ENCODE assay signal across 1 cellular context in the genomic region with DNA sequence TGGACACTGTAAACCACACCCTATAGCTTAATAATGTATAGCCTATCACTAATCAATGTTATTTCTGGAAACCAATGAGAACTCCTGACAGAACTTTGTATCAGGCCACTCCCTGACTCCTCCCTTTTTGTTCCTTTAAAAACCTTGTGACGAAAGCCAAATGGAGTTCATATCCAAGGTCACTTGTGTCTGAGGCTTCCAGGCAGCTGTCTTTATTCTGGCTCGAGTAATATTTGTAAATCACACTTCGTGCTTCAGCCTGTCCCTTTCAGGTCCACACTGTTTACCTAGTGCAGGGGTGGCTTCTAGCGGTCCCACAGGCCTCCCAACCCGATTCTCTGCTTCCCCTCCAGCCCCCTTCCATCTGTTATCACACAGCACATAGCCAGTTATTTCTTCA.
TF ChIP-seq lines count a peak whose summit lies in the region.

No MANE protein-coding gene starts in this region.

TF ChIP-seq in HepG2, 621 proteins besides CTCF, POLR2A, EP300 and RAD21 (continued from another document and continues in another):
- TF ChIP-seq, protein P1, sequence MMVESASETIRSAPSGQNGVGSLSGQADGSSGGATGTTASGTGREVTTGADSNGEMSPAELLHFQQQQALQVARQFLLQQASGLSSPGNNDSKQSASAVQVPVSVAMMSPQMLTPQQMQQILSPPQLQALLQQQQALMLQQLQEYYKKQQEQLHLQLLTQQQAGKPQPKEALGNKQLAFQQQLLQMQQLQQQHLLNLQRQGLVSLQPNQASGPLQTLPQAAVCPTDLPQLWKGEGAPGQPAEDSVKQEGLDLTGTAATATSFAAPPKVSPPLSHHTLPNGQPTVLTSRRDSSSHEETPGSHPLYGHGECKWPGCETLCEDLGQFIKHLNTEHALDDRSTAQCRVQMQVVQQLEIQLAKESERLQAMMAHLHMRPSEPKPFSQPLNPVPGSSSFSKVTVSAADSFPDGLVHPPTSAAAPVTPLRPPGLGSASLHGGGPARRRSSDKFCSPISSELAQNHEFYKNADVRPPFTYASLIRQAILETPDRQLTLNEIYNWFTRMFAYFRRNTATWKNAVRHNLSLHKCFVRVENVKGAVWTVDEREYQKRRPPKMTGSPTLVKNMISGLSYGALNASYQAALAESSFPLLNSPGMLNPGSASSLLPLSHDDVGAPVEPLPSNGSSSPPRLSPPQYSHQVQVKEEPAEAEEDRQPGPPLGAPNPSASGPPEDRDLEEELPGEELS (CRISPR knock-in tag; IDR thresholded peaks at IDR 0.05), result peak; percentile 24; the same call in 1 of the 2 replicates
- no peak for TF ChIP-seq TEAD2 (CRISPR knock-in tag; IDR thresholded peaks at IDR 0.05)
- TF ChIP-seq ZEB1 (IDR thresholded peaks at IDR 0.05; ENCODE audit: insufficient replicate concordance, low read depth), result no peak
- TF ChIP-seq ZNF883 (CRISPR knock-in tag; IDR thresholded peaks at IDR 0.05; ENCODE audit: not compliant biosample characterization), result no peak
- TF ChIP-seq, protein P2, sequence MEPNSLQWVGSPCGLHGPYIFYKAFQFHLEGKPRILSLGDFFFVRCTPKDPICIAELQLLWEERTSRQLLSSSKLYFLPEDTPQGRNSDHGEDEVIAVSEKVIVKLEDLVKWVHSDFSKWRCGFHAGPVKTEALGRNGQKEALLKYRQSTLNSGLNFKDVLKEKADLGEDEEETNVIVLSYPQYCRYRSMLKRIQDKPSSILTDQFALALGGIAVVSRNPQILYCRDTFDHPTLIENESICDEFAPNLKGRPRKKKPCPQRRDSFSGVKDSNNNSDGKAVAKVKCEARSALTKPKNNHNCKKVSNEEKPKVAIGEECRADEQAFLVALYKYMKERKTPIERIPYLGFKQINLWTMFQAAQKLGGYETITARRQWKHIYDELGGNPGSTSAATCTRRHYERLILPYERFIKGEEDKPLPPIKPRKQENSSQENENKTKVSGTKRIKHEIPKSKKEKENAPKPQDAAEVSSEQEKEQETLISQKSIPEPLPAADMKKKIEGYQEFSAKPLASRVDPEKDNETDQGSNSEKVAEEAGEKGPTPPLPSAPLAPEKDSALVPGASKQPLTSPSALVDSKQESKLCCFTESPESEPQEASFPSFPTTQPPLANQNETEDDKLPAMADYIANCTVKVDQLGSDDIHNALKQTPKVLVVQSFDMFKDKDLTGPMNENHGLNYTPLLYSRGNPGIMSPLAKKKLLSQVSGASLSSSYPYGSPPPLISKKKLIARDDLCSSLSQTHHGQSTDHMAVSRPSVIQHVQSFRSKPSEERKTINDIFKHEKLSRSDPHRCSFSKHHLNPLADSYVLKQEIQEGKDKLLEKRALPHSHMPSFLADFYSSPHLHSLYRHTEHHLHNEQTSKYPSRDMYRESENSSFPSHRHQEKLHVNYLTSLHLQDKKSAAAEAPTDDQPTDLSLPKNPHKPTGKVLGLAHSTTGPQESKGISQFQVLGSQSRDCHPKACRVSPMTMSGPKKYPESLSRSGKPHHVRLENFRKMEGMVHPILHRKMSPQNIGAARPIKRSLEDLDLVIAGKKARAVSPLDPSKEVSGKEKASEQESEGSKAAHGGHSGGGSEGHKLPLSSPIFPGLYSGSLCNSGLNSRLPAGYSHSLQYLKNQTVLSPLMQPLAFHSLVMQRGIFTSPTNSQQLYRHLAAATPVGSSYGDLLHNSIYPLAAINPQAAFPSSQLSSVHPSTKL (CRISPR knock-in tag; IDR thresholded peaks at IDR 0.05), result peak; percentile 71
- TF ChIP-seq ZNF850 (CRISPR knock-in tag; conservative IDR thresholded peaks at IDR 0.05), result no peak
- no peak for TF ChIP-seq REPIN1 (CRISPR knock-in tag; IDR thresholded peaks at IDR 0.05; ENCODE audit: borderline replicate concordance, low read depth)
- TF ChIP-seq NR2F6 (IDR thresholded peaks at IDR 0.05), result peak; percentile 33; the same call in 1 of the 2 replicates
- TF ChIP-seq NR2F6 (CRISPR knock-in tag; IDR thresholded peaks at IDR 0.05), result peak; percentile 30; the same call in 1 of the 2 replicates
- TF ChIP-seq ZNF891 (CRISPR knock-in tag; IDR thresholded peaks at IDR 0.05), result no peak
- 0 out of 2 replicates have a peak, but pooled peaks have one; percentile 12 for TF ChIP-seq THAP11 (CRISPR knock-in tag; IDR thresholded peaks at IDR 0.05)
- TF ChIP-seq HDAC1 (CRISPR knock-in tag; IDR thresholded peaks at IDR 0.05), result no peak
- no peak for TF ChIP-seq RNF2 (conservative IDR thresholded peaks at IDR 0.05; ENCODE audit: low read depth)
- peak; percentile 59; the same call in 1 of the 2 replicates for TF ChIP-seq CREM (IDR thresholded peaks at IDR 0.05)
- no peak for TF ChIP-seq CREM (CRISPR knock-in tag; IDR thresholded peaks at IDR 0.05)
- peak; percentile 56 for TF ChIP-seq RXRB (CRISPR knock-in tag; IDR thresholded peaks at IDR 0.05; ENCODE audit: borderline replicate concordance)
- no peak for TF ChIP-seq BORCS8-MEF2B (CRISPR knock-in tag; IDR thresholded peaks at IDR 0.05)
- TF ChIP-seq HNRNPL (IDR thresholded peaks at IDR 0.05; ENCODE audit: low read depth, low read length), result no peak
- TF ChIP-seq HNF4A (CRISPR knock-in tag; IDR thresholded peaks at IDR 0.05), result peak; percentile 54
- TF ChIP-seq ZNF652 (CRISPR knock-in tag; IDR thresholded peaks at IDR 0.05; ENCODE audit: borderline replicate concordance, low read depth), result no peak
- no peak for TF ChIP-seq ZNF337 (CRISPR knock-in tag; IDR thresholded peaks at IDR 0.05; ENCODE audit: borderline replicate concordance, low read depth)
- no peak for TF ChIP-seq ZNF619 (CRISPR knock-in tag; IDR thresholded peaks at IDR 0.05)
- TF ChIP-seq ISL2 (CRISPR knock-in tag; IDR thresholded peaks at IDR 0.05), result 0 out of 2 replicates have a peak, but pooled peaks have one; percentile 30
- TF ChIP-seq PHF21A (CRISPR knock-in tag; IDR thresholded peaks at IDR 0.05), result peak; percentile 42; the same call in 1 of the 2 replicates
- TF ChIP-seq, protein P3, sequence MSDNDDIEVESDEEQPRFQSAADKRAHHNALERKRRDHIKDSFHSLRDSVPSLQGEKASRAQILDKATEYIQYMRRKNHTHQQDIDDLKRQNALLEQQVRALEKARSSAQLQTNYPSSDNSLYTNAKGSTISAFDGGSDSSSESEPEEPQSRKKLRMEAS (IDR thresholded peaks at IDR 0.05), result 0 out of 2 replicates have a peak, but pooled peaks have one; percentile 38
- TF ChIP-seq ZNF160 (CRISPR knock-in tag; IDR thresholded peaks at IDR 0.05), result no peak
- no peak for TF ChIP-seq DNMT3B (CRISPR knock-in tag; conservative IDR thresholded peaks at IDR 0.05)
- no peak for TF ChIP-seq SALL2 (CRISPR knock-in tag; IDR thresholded peaks at IDR 0.05)
- peak; percentile 48 for TF ChIP-seq SAP130 (CRISPR knock-in tag; IDR thresholded peaks at IDR 0.05; ENCODE audit: low read depth)
- TF ChIP-seq JARID2 (CRISPR knock-in tag; IDR thresholded peaks at IDR 0.05; ENCODE audit: insufficient replicate concordance), result no peak
- TF ChIP-seq TEAD3 (CRISPR knock-in tag; optimal IDR thresholded peaks at IDR 0.05; ENCODE audit: borderline replicate concordance), result no peak
- TF ChIP-seq, protein P4, sequence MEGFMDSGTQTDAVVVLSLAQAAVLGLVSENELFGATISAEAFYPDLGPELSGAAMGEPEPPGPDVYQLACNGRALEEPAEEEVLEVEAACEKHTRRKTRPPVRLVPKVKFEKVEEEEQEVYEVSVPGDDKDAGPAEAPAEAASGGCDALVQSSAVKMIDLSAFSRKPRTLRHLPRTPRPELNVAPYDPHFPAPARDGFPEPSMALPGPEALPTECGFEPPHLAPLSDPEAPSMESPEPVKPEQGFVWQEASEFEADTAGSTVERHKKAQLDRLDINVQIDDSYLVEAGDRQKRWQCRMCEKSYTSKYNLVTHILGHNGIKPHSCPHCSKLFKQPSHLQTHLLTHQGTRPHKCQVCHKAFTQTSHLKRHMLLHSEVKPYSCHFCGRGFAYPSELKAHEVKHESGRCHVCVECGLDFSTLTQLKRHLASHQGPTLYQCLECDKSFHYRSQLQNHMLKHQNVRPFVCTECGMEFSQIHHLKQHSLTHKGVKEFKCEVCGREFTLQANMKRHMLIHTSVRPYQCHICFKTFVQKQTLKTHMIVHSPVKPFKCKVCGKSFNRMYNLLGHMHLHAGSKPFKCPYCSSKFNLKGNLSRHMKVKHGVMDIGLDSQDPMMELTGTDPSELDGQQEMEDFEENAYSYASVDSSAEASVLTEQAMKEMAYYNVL (CRISPR knock-in tag; IDR thresholded peaks at IDR 0.05; ENCODE audit: borderline replicate concordance), result no peak
- no peak for TF ChIP-seq ZNF766 (CRISPR knock-in tag; IDR thresholded peaks at IDR 0.05; ENCODE audit: borderline replicate concordance)
- no peak for TF ChIP-seq SRF (IDR thresholded peaks at IDR 0.05; ENCODE audit: low read depth, low read length)
- no peak for TF ChIP-seq HNRNPK (IDR thresholded peaks at IDR 0.05; ENCODE audit: low read depth, low read length, poor library complexity, severe bottlenecking)
- no peak for TF ChIP-seq GLI4 (CRISPR knock-in tag; IDR thresholded peaks at IDR 0.05; ENCODE audit: borderline replicate concordance)
- peak; percentile 43; the same call in 1 of the 2 replicates for TF ChIP-seq TCF7 (IDR thresholded peaks at IDR 0.05; ENCODE audit: low read depth)
- TF ChIP-seq ZNF577 (CRISPR knock-in tag; IDR thresholded peaks at IDR 0.05; ENCODE audit: borderline replicate concordance, low read depth), result no peak
- TF ChIP-seq NFE2 (CRISPR knock-in tag; IDR thresholded peaks at IDR 0.05), result no peak
- peak; percentile 38; the same call in 1 of the 2 replicates for TF ChIP-seq HOXA3 (CRISPR knock-in tag; IDR thresholded peaks at IDR 0.05)
- TF ChIP-seq TBX2 (CRISPR knock-in tag; IDR thresholded peaks at IDR 0.05; ENCODE audit: borderline replicate concordance), result peak; percentile 47
- peak; percentile 33; the same call in 1 of the 2 replicates for TF ChIP-seq SOX5 (CRISPR knock-in tag; IDR thresholded peaks at IDR 0.05; ENCODE audit: borderline replicate concordance)
- no peak for TF ChIP-seq ZNF878 (CRISPR knock-in tag; IDR thresholded peaks at IDR 0.05)
- TF ChIP-seq, protein P5, sequence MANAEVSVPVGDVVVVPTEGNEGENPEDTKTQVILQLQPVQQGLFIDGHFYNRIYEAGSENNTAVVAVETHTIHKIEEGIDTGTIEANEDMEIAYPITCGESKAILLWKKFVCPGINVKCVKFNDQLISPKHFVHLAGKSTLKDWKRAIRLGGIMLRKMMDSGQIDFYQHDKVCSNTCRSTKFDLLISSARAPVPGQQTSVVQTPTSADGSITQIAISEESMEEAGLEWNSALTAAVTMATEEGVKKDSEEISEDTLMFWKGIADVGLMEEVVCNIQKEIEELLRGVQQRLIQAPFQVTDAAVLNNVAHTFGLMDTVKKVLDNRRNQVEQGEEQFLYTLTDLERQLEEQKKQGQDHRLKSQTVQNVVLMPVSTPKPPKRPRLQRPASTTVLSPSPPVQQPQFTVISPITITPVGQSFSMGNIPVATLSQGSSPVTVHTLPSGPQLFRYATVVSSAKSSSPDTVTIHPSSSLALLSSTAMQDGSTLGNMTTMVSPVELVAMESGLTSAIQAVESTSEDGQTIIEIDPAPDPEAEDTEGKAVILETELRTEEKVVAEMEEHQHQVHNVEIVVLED (CRISPR knock-in tag; IDR thresholded peaks at IDR 0.05; ENCODE audit: borderline replicate concordance), result no peak
- no peak for TF ChIP-seq FOXA1 (IDR thresholded peaks at IDR 0.05)
- peak; percentile 75 for TF ChIP-seq FOXA1 (CRISPR knock-in tag; IDR thresholded peaks at IDR 0.05)
- no peak for TF ChIP-seq CBX1 (IDR thresholded peaks at IDR 0.05; ENCODE audit: low read depth)
- no peak for TF ChIP-seq SOX13 (IDR thresholded peaks at IDR 0.05)
- TF ChIP-seq SOX13 (CRISPR knock-in tag; conservative IDR thresholded peaks at IDR 0.05 in 1 of 2, IDR thresholded peaks at IDR 0.05 in 1 of 2), result peak in 1 of 2 experiments; percentile 53; a peak in 1 of 4 replicates
- TF ChIP-seq, protein P6, sequence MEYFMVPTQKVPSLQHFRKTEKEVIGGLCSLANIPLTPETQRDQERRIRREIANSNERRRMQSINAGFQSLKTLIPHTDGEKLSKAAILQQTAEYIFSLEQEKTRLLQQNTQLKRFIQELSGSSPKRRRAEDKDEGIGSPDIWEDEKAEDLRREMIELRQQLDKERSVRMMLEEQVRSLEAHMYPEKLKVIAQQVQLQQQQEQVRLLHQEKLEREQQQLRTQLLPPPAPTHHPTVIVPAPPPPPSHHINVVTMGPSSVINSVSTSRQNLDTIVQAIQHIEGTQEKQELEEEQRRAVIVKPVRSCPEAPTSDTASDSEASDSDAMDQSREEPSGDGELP (IDR thresholded peaks at IDR 0.05; ENCODE audit: borderline replicate concordance, low read depth), result peak; percentile 74; the same call in 1 of the 2 replicates
- TF ChIP-seq NR2F2 (IDR thresholded peaks at IDR 0.05; ENCODE audit: borderline replicate concordance, low read depth), result peak; percentile 46; the same call in 1 of the 2 replicates
- no peak for TF ChIP-seq ZIK1 (CRISPR knock-in tag; IDR thresholded peaks at IDR 0.05; ENCODE audit: borderline replicate concordance, low read depth)
- peak; percentile 73; the same call in 1 of the 2 replicates for TF ChIP-seq NCOR1 (IDR thresholded peaks at IDR 0.05; ENCODE audit: borderline replicate concordance, low read length)
- no peak for TF ChIP-seq SP1 (IDR thresholded peaks at IDR 0.05)
- no peak for TF ChIP-seq SP1 (CRISPR knock-in tag; IDR thresholded peaks at IDR 0.05)
- 0 out of 2 replicates have a peak, but pooled peaks have one; percentile 33 for TF ChIP-seq SALL1 (CRISPR knock-in tag; IDR thresholded peaks at IDR 0.05)
- TF ChIP-seq HMG20A (CRISPR knock-in tag; IDR thresholded peaks at IDR 0.05; ENCODE audit: borderline replicate concordance), result peak; percentile 49; the same call in 1 of the 2 replicates
- TF ChIP-seq, protein P7, sequence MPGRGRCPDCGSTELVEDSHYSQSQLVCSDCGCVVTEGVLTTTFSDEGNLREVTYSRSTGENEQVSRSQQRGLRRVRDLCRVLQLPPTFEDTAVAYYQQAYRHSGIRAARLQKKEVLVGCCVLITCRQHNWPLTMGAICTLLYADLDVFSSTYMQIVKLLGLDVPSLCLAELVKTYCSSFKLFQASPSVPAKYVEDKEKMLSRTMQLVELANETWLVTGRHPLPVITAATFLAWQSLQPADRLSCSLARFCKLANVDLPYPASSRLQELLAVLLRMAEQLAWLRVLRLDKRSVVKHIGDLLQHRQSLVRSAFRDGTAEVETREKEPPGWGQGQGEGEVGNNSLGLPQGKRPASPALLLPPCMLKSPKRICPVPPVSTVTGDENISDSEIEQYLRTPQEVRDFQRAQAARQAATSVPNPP (CRISPR knock-in tag; IDR thresholded peaks at IDR 0.05), result no peak
- TF ChIP-seq SKI (IDR thresholded peaks at IDR 0.05; ENCODE audit: partially characterized antibody), result peak; percentile 27
- no peak for TF ChIP-seq SOX6 (IDR thresholded peaks at IDR 0.05)
- peak; percentile 63 for TF ChIP-seq SOX6 (CRISPR knock-in tag; IDR thresholded peaks at IDR 0.05)
- peak; percentile 64 for TF ChIP-seq FOXA3 (CRISPR knock-in tag; IDR thresholded peaks at IDR 0.05)
- TF ChIP-seq SIX1 (CRISPR knock-in tag; IDR thresholded peaks at IDR 0.05; ENCODE audit: borderline replicate concordance), result no peak
- TF ChIP-seq BCL6 (CRISPR knock-in tag; IDR thresholded peaks at IDR 0.05), result peak; percentile 82
- no peak for TF ChIP-seq GTF3A (CRISPR knock-in tag; conservative IDR thresholded peaks at IDR 0.05)
- TF ChIP-seq ZNF343 (CRISPR knock-in tag; IDR thresholded peaks at IDR 0.05), result no peak
- no peak for TF ChIP-seq ISX (CRISPR knock-in tag; conservative IDR thresholded peaks at IDR 0.05)
- 0 out of 2 replicates have a peak, but pooled peaks have one; percentile 17 for TF ChIP-seq HMG20B (CRISPR knock-in tag; conservative IDR thresholded peaks at IDR 0.05)
- TF ChIP-seq KDM3A (CRISPR knock-in tag; IDR thresholded peaks at IDR 0.05; ENCODE audit: low read depth), result 0 out of 2 replicates have a peak, but pooled peaks have one; percentile 23
